11 cellular contexts compared by ENCODE assay signal in the genomic region with DNA sequence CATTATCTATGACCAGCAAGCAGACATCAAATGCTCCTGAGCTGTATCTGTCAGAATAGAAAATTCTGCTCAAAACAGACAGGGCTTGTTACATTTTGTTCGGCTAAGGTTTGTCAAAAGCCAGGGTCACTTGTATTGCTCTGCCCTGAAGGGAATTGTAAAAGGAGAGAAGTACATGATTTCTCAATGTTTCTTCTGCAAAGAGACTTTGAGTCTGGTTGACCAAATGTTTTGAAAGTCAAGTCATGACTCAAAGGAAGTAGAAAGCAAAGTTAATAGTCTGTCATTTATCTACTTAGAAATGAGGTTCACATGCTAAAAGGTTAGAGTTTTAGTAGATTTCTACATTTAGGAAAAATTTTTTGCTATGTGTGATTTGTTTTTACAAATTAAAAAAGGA.
"Had no signal": no experiment of that assay in that cellular context is flagged by ENCODE, and none has a peak within 500 bp of the region (broad histone marks: within the 10 kb centered on the region; RNA-seq: fewer than 3 reads in every experiment).

No MANE protein-coding gene starts in this region.

- H3K79me2 ChIP-seq: parathyroid adenoma had no signal

- H3K9ac ChIP-seq: parathyroid adenoma had no signal

- H2AFZ ChIP-seq: parathyroid adenoma had no signal

- H3K27ac Mint-ChIP-seq: activated naive CD4-positive, alpha-beta T cell treated with anti-CD3 and anti-CD28 coated beads, Interleukin-2, amount 50 U/mL, for 24 hours; mesothelial cell of epicardium; T-helper 17 cell had no signal

- H3K36me3 Mint-ChIP-seq: activated naive CD4-positive, alpha-beta T cell treated with anti-CD3 and anti-CD28 coated beads, Interleukin-2, amount 50 U/mL, for 24 hours; mesothelial cell of epicardium had no signal

- H3K4me3 ChIP-seq: skin epidermis had no signal

- H3K4me1 ChIP-seq: parathyroid adenoma had no signal

- DNase-seq: activated effector memory CD4-positive, alpha-beta T cell treated with Interleukin-2 at 50 U/mL for 16 hours; hippocampal formation; retina; T-helper 17 cell had no signal

- H3K4me1 Mint-ChIP-seq: activated naive CD4-positive, alpha-beta T cell treated with anti-CD3 and anti-CD28 coated beads, Interleukin-2, amount 50 U/mL, for 24 hours; T-helper 17 cell had no signal

- H3K27ac ChIP-seq: parathyroid adenoma, skin epidermis had no signal

- ATAC-seq: activated CD4-positive, CD25-positive, alpha-beta regulatory T cell treated with anti-CD3 and anti-CD28 coated beads, Interleukin-2, amount 50 U/mL, for 24 hours; T-helper 17 cell had no signal

- H3K4me3 Mint-ChIP-seq: activated naive CD4-positive, alpha-beta T cell treated with anti-CD3 and anti-CD28 coated beads, Interleukin-2, amount 50 U/mL, for 24 hours; mesothelial cell of epicardium; neural crest cell; T-helper 17 cell had no signal

- H3K27me3 Mint-ChIP-seq: activated naive CD4-positive, alpha-beta T cell treated with anti-CD3 and anti-CD28 coated beads, Interleukin-2, amount 50 U/mL, for 24 hours; T-helper 17 cell had no signal

- FAIRE-seq: urothelium cell line had no signal

- H3K9me3 Mint-ChIP-seq: activated naive CD4-positive, alpha-beta T cell treated with anti-CD3 and anti-CD28 coated beads, Interleukin-2, amount 50 U/mL, for 24 hours had no signal
